Comparison of ENCODE assay signal across 16 cellular contexts in the genomic region with DNA sequence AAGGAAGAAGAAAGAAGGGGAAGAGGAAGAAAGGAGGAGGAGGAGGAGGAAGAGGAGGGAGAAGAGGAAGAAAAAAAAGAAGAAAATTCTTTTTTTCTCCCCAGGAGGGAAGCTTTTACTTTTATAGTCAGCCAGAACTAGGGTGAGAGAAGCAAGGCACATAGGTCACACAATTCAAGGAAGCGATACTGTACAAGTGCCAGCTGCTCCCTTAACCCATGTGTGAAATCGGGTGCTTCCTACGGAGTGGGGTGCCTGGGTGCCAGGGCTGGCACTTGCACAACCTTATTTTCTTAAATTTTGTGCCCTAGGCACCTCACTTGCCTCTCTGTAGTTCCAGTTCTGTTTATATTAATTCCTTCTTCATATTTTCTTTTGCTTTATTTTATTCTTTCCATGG.
"Had no signal": no experiment of that assay in that cellular context is flagged by ENCODE, and none has a peak within 500 bp of the region (broad histone marks: within the 10 kb centered on the region; RNA-seq: fewer than 3 reads in every experiment).

No MANE protein-coding gene starts in this region.

- H3K36me3 ChIP-seq: ascending aorta, left ventricle myocardium inferior, pancreas, tibial artery, uterus had no signal

- DNase-seq: activated gamma-delta T cell; cerebellar nuclear complex; cortex of kidney; effector CD4-positive, alpha-beta T cell; left ventricle myocardium inferior; mesenchymal stem cell; mucosa of descending colon; naive B cell; pancreas; stimulated activated naive CD4-positive, alpha-beta T cell treated with Interleukin-2 at 50 U/mL for 16 hours; T-helper 9 cell; tibial artery; uterus had no signal

- H3K4me3 ChIP-seq: ascending aorta, left ventricle myocardium inferior, mucosa of descending colon, pancreas, tibial artery, uterus had no signal

- H3K9me3 ChIP-seq: ascending aorta, left ventricle myocardium inferior, mucosa of descending colon, pancreas, uterus had no signal

- ATAC-seq: mucosa of descending colon, pancreas had no signal

- H3K4me3 Mint-ChIP-seq: activated naive CD4-positive, alpha-beta T cell treated with anti-CD3 and anti-CD28 coated beads, Interleukin-2, amount 50 U/mL, for 24 hours had no signal

- H3K27me3 Mint-ChIP-seq: activated naive CD4-positive, alpha-beta T cell treated with anti-CD3 and anti-CD28 coated beads, Interleukin-2, amount 50 U/mL, for 24 hours had no signal

- FAIRE-seq: keratinocyte had no signal

- H3K27ac ChIP-seq: ascending aorta, left ventricle myocardium inferior, pancreas, tibial artery, uterus had no signal

- H3K4me1 ChIP-seq: ascending aorta, pancreas, tibial artery, uterus had no signal

- H3K27me3 ChIP-seq: ascending aorta, pancreas, uterus had no signal

- H3K27ac Mint-ChIP-seq: activated naive CD4-positive, alpha-beta T cell treated with anti-CD3 and anti-CD28 coated beads, Interleukin-2, amount 50 U/mL, for 24 hours; naive B cell had no signal
